In genomic region chr3:152769523-152769922, GRCh38 we compare ENCODE assay signal across 14 cellular contexts.
DNase-seq lines count a peak whose midpoint lies in the region; ATAC-seq, FAIRE-seq and TF ChIP-seq lines count a peak whose summit lies in the region.
"Had no signal": no experiment of that assay in that cellular context is flagged by ENCODE, and none has a peak within 500 bp of the region (broad histone marks: within the 10 kb centered on the region; RNA-seq: fewer than 3 reads in every experiment).

No MANE protein-coding gene starts in this region.

- H3K4me2 ChIP-seq in GM12878 (ENCODE audit: control insufficient read depth, insufficient read depth): no peak overlapping the region

- peak; percentile 63 for ATAC-seq in GM19455 (IDR thresholded peaks at IDR 0.05; ENCODE audit: unreplicated experiment)
- ATAC-seq in HG03039 (IDR thresholded peaks at IDR 0.05; ENCODE audit: unreplicated experiment): peak; percentile 85
- peak; percentile 75 for ATAC-seq in GM12878
- ATAC-seq in T-helper 17 cell: no peak

- H3K4me1 Mint-ChIP-seq in T-helper 17 cell: no peaks in the 10 kb centered on the region
- H3K4me1 Mint-ChIP-seq: central memory CD8-positive, alpha-beta T cell had no signal

- POLR2A ChIA-PET in GM12878 (lab: Charles Lee): no interaction called here

- H3K4me3 ChIP-seq in GM12878: no peak overlapping the region

- H3K9me3 ChIP-seq in GM12878 (replicated peaks; ENCODE audit: control insufficient read depth, insufficient read depth, low read length) (no peaks in the 10 kb centered on the region; the same call in 1 of the 3 replicates), T-helper 17 cell (ENCODE audit: control insufficient read depth, low read length, poor library complexity, severe bottlenecking) (no peaks in the 10 kb centered on the region)
- H3K9me3 ChIP-seq: BE2C had no signal

- TF ChIP-seq POLR2A in GM12892 (IDR thresholded peaks at IDR 0.05; ENCODE audit: low read depth, low read length) (no peak), GM12878 (IDR thresholded peaks at IDR 0.05; ENCODE audit: low read depth, low read length) (no peak)

- H2AFZ ChIP-seq in GM12878 (ENCODE audit: control insufficient read depth, low read depth, low read length): peak overlapping the region; percentile 55

- no peaks in the 10 kb centered on the region for H3K4me1 ChIP-seq in GM12878 (ENCODE audit: control insufficient read depth, insufficient read depth, low read length)
- H3K4me1 ChIP-seq: BE2C had no signal

- no TSS peak for BruUV-seq in GM12878 (replicated peaks; lab: Mats Ljungman, UMichigan)

- no peak for TF ChIP-seq EP300 in GM12878 (IDR thresholded peaks at IDR 0.05; ENCODE audit: borderline replicate concordance in 1 of 2, control insufficient read depth in 1 of 2, low read depth in 2 of 2, low read length in 2 of 2)

- H3K27me3 ChIP-seq in GM12878 (replicated peaks in 1 of 2; ENCODE audit: control insufficient read depth in 2 of 2, insufficient read depth in 2 of 2, low read length in 1 of 2): no peaks in the 10 kb centered on the region
- H3K27me3 ChIP-seq: BE2C had no signal

- in situ Hi-C loops in GM12878 (cut with MboI): no loop called here

- intact Hi-C loops in GM12878 (cut with micrococcal nuclease; ENCODE audit: unreplicated experiment): no loop called here

- no peak overlapping the region for H3K27ac Mint-ChIP-seq in T-helper 17 cell

- H3K79me2 ChIP-seq in GM12878 (ENCODE audit: control insufficient read depth, insufficient read depth, low read length): no peaks in the 10 kb centered on the region

- DNase-seq in GM12892 (ENCODE audit: insufficient read length): no peak
- no peak for DNase-seq in GM12878 (ENCODE audit: low read depth, low spot score)
- DNase-seq in cortex of kidney (lab: John Stamatoyannopoulos, UW): no peak
- no peak for DNase-seq in NCI-H748 (lab: John Stamatoyannopoulos, UW; ENCODE audit: unreplicated experiment)
- DNase-seq in NCI-H1436 (lab: John Stamatoyannopoulos, UW): no peak
- DNase-seq in T-helper 17 cell: no peak
- DNase-seq: BE2C, head of caudate nucleus, mammary epithelial cell, NCI-H1092 had no signal

- CTCF ChIA-PET in GM12878 (lab: Yijun Ruan, JAX): no interaction called here

- RAD21 ChIA-PET in GM12878 (lab: Charles Lee; ENCODE audit: unreplicated experiment): interaction anchor here (1.7 kb wide), 1 partner anchor 10 kb away, joined by 4 read pairs; no protein-coding TSS in a partner anchor

- no peak overlapping the region for H3K4me3 Mint-ChIP-seq in T-helper 17 cell
- H3K4me3 Mint-ChIP-seq: central memory CD8-positive, alpha-beta T cell had no signal

- peak; percentile 69 for FAIRE-seq in GM12892 (lab: Jason Lieb, UNC)
- FAIRE-seq in GM12878 (lab: Jason Lieb, UNC): no peak
- FAIRE-seq: TTC549 had no signal

- H3K27me3 Mint-ChIP-seq in T-helper 17 cell: no peaks in the 10 kb centered on the region
- H3K27me3 Mint-ChIP-seq: central memory CD8-positive, alpha-beta T cell had no signal

- no peaks in the 10 kb centered on the region for H3K36me3 ChIP-seq in GM12878 (ENCODE audit: control insufficient read depth in 2 of 2, insufficient read depth in 2 of 2, low read length in 1 of 2)
- H3K36me3 ChIP-seq: BE2C had no signal

- no peak for TF ChIP-seq CTCF in GM12878 (IDR thresholded peaks at IDR 0.05 in 2 of 3, conservative IDR thresholded peaks at IDR 0.05 in 1 of 3; ENCODE audit: control insufficient read depth in 2 of 3, extremely low read depth in 1 of 3, insufficient read depth in 1 of 3, low read depth in 3 of 3, low read length in 3 of 3)

- H4K20me1 ChIP-seq in GM12878 (ENCODE audit: control insufficient read depth, insufficient read depth): no peaks in the 10 kb centered on the region

- no peak for TF ChIP-seq RAD21 in GM12878 (IDR thresholded peaks at IDR 0.05; ENCODE audit: insufficient read depth, low read depth, low read length)

- no peak overlapping the region for H3K9ac ChIP-seq in GM12878 (ENCODE audit: control insufficient read depth, insufficient read depth, low read length)

- no peaks in the 10 kb centered on the region for H3K36me3 Mint-ChIP-seq in T-helper 17 cell (ENCODE audit: low read depth)

- SMC1A ChIA-PET in GM12878 (lab: Charles Lee; ENCODE audit: uncharacterized antibody, unreplicated experiment): interaction anchor here (0.8 to 1.4 kb wide), 2 partner anchors 19 to 253 kb away, joined by 3 to 4 read pairs; no protein-coding TSS in a partner anchor

- H3K27ac ChIP-seq in GM12878 (ENCODE audit: control insufficient read depth, insufficient read depth): no peak overlapping the region

TF ChIP-seq in GM12878, 131 proteins besides CTCF, POLR2A, EP300 and RAD21 (continues in another document):
- TF ChIP-seq ZZZ3 (IDR thresholded peaks at IDR 0.05; ENCODE audit: control insufficient read depth, insufficient read length, low read depth): no peak
- TF ChIP-seq TCF7 (IDR thresholded peaks at IDR 0.05; ENCODE audit: borderline replicate concordance): peak; percentile 29; the same call in 1 of the 2 replicates
- no peak for TF ChIP-seq SMAD1 (IDR thresholded peaks at IDR 0.05; ENCODE audit: low read depth, partially characterized antibody)
- TF ChIP-seq JUNB (IDR thresholded peaks at IDR 0.05): peak; percentile 94
- TF ChIP-seq TCF3 (IDR thresholded peaks at IDR 0.05; ENCODE audit: borderline replicate concordance, insufficient read depth, low read depth, low read length): no peak
- no peak for TF ChIP-seq ZBTB40 (IDR thresholded peaks at IDR 0.05; ENCODE audit: borderline replicate concordance)
- no peak for TF ChIP-seq USF1 (IDR thresholded peaks at IDR 0.05; ENCODE audit: borderline replicate concordance, extremely low read length, insufficient read depth, low read depth, low read length)
- peak; percentile 66; the same call in 1 of the 2 replicates for TF ChIP-seq ATF7 (IDR thresholded peaks at IDR 0.05; ENCODE audit: low read depth)
- 0 out of 2 replicates have a peak, but pooled peaks have one; percentile 14 for TF ChIP-seq JUND (IDR thresholded peaks at IDR 0.05; ENCODE audit: low read depth, low read length)
- TF ChIP-seq MTA3 (IDR thresholded peaks at IDR 0.05; ENCODE audit: borderline replicate concordance, low read length): no peak
- TF ChIP-seq ZBED1 (IDR thresholded peaks at IDR 0.05; ENCODE audit: borderline replicate concordance): peak; percentile 61; the same call in 1 of the 2 replicates
- TF ChIP-seq PKNOX1 (IDR thresholded peaks at IDR 0.05): peak; percentile 42; the same call in 1 of the 2 replicates
- no peak for TF ChIP-seq POLR2AphosphoS2 (IDR thresholded peaks at IDR 0.05; ENCODE audit: low read depth, low read length)
